In genomic region chr1:165403835-165404482, GRCh38 we compare ENCODE assay signal across 9 cellular contexts. TPM values are rescaled to one million over a fixed set of nuclear protein-coding genes. Genes with fewer than 3 reads are reported as not detected.
DNase-seq lines count a peak whose midpoint lies in the region; ATAC-seq and TF ChIP-seq lines count a peak whose summit lies in the region.
"Had no signal": no experiment of that assay in that cellular context is flagged by ENCODE, and none has a peak within 500 bp of the region (broad histone marks: within the 10 kb centered on the region; RNA-seq: fewer than 3 reads in every experiment).

No MANE protein-coding gene starts in this region.

- H3K36me3 Mint-ChIP-seq in CD4-positive, CD25-positive, alpha-beta regulatory T cell: no peaks in the 10 kb centered on the region

- POLR2A ChIA-PET in Panc1 (lab: Charles Lee): no interaction called here

- H2BK120ac ChIP-seq in mesenchymal stem cell (ENCODE audit: low read depth, low read length): no peak overlapping the region

- no peak overlapping the region for H3K4me3 Mint-ChIP-seq in CD4-positive, CD25-positive, alpha-beta regulatory T cell

- peaks cover 0 to 2% (median 0%) of the 10 kb centered on the region in 4 donors for H3K4me1 Mint-ChIP-seq in CD4-positive, CD25-positive, alpha-beta regulatory T cell

- H3K4me3 ChIP-seq in CD4-positive, CD25-positive, alpha-beta regulatory T cell (ENCODE audit: low read depth, low read length): no peak overlapping the region
- H3K4me3 ChIP-seq in Panc1 (ENCODE audit: low read depth in 2 of 2, low read length in 2 of 2) (no peak overlapping the region), colonic mucosa (no peak overlapping the region), mesenchymal stem cell (ENCODE audit: insufficient read depth in 1 of 2, low read depth in 1 of 2, low read length in 2 of 2) (no peak overlapping the region)

- H3K9ac ChIP-seq in colonic mucosa (ENCODE audit: low read depth in 2 of 2, low read length in 2 of 2): no peak overlapping the region
- no peak overlapping the region for H3K9ac ChIP-seq in mesenchymal stem cell (ENCODE audit: low read length)

- no peak overlapping the region for H3K27ac ChIP-seq in CD4-positive, CD25-positive, alpha-beta regulatory T cell (ENCODE audit: insufficient read depth, low read length, poor library complexity, severe bottlenecking)
- H3K27ac ChIP-seq in Panc1 (ENCODE audit: low read length) (no peak overlapping the region), colonic mucosa (no peak overlapping the region), mesenchymal stem cell (ENCODE audit: low read length, poor library complexity, severe bottlenecking) (no peak overlapping the region)

- H2BK12ac ChIP-seq in mesenchymal stem cell (ENCODE audit: low read length in 2 of 2): no peak overlapping the region

- no peak overlapping the region for H3K27ac Mint-ChIP-seq in CD4-positive, CD25-positive, alpha-beta regulatory T cell

- no peak overlapping the region for H2AFZ ChIP-seq in mesenchymal stem cell (ENCODE audit: low read depth, low read length)

- no peak overlapping the region for H4K8ac ChIP-seq in mesenchymal stem cell (ENCODE audit: low read length)

- H3K18ac ChIP-seq in mesenchymal stem cell (ENCODE audit: low read depth in 1 of 2, low read length in 2 of 2): no peak overlapping the region

- peak; percentile 77 for TF ChIP-seq CTCF in Panc1 (IDR thresholded peaks at IDR 0.05)
- peak; percentile 42 for TF ChIP-seq CTCF in colonic mucosa (IDR thresholded peaks at IDR 0.05)

- H3K23ac ChIP-seq in mesenchymal stem cell (ENCODE audit: low read length in 2 of 2): no peak overlapping the region

- H3K27me3 ChIP-seq in CD4-positive, CD25-positive, alpha-beta regulatory T cell (ENCODE audit: control insufficient read depth, insufficient read depth, low read length): peaks cover 16% of the 10 kb centered on the region
- no peaks in the 10 kb centered on the region for H3K27me3 ChIP-seq in Panc1 (ENCODE audit: control insufficient read depth, insufficient read depth, low read length)
- H3K27me3 ChIP-seq in colonic mucosa: no peaks in the 10 kb centered on the region
- peaks cover 21 to 47% of the 10 kb centered on the region in 2 experiments for H3K27me3 ChIP-seq in mesenchymal stem cell (ENCODE audit: control insufficient read depth in 1 of 2, insufficient read depth in 1 of 2, low read length in 2 of 2)

- CTCF ChIA-PET in Panc1 (lab: Charles Lee): no interaction called here

- intact Hi-C loops in Panc1 (cut with micrococcal nuclease; ENCODE audit: unreplicated experiment): loop anchor here (1.0 kb wide), 1 partner anchor 189 kb away; no protein-coding TSS in a partner anchor
- intact Hi-C loops in colonic mucosa (cut with DNase I): no loop called here

- H3K79me1 ChIP-seq in mesenchymal stem cell (replicated peaks; ENCODE audit: low read length, poor library complexity, severe bottlenecking): no peaks in the 10 kb centered on the region

- H3K9me3 ChIP-seq in CD4-positive, CD25-positive, alpha-beta regulatory T cell (ENCODE audit: control insufficient read depth in 2 of 2, low read length in 2 of 2): no peaks in the 10 kb centered on the region
- no peaks in the 10 kb centered on the region for H3K9me3 ChIP-seq in Panc1 (ENCODE audit: control insufficient read depth, insufficient read depth, low read depth, low read length)
- no peaks in the 10 kb centered on the region for H3K9me3 ChIP-seq in colonic mucosa
- no peaks in the 10 kb centered on the region for H3K9me3 ChIP-seq in mesenchymal stem cell (ENCODE audit: control insufficient read depth, low read length)

- WGBS in mesenchymal stem cell: 7% methylated on average over 1 of the region's 3 CpGs

- ATAC-seq in CD4-positive, CD25-positive, alpha-beta regulatory T cell (ENCODE audit: low read depth in 2 of 2): peak; percentile 39 to 47
- peak; percentile 52 for ATAC-seq in GM18519 (IDR thresholded peaks at IDR 0.05; ENCODE audit: low FRiP score, unreplicated experiment)
- ATAC-seq in HG03439 (IDR thresholded peaks at IDR 0.05; ENCODE audit: unreplicated experiment): peak; percentile 50
- ATAC-seq in Panc1: peak; percentile 88

- in situ Hi-C loops in Panc1 (cut with HindIII; ENCODE audit: low pct_unique_long_range_greater_than_20kb, low sequenced_read_pairs): no loop called here

- no peak overlapping the region for H3K4ac ChIP-seq in mesenchymal stem cell (ENCODE audit: low read depth in 1 of 2, low read length in 2 of 2)

- peak in 2 of 3 donors; percentile 28 to 39 for DNase-seq in CD4-positive, CD25-positive, alpha-beta regulatory T cell
- DNase-seq in Panc1 (ENCODE audit: low read depth, low spot score) (no peak), colonic mucosa (no peak), mesenchymal stem cell (peak; percentile 21), GF-D8 (lab: John Stamatoyannopoulos, UW) (no peak)
- no peak for DNase-seq in central memory CD4-positive, alpha-beta T cell

- H3K9me3 Mint-ChIP-seq in CD4-positive, CD25-positive, alpha-beta regulatory T cell: no peaks in the 10 kb centered on the region

- H2BK5ac ChIP-seq in mesenchymal stem cell (ENCODE audit: low read depth, low read length, poor library complexity, severe bottlenecking): no peak overlapping the region

- no peaks in the 10 kb centered on the region for H3K4me1 ChIP-seq in CD4-positive, CD25-positive, alpha-beta regulatory T cell (ENCODE audit: control insufficient read depth, insufficient read depth, low read length, poor library complexity, severe bottlenecking)
- no peaks in the 10 kb centered on the region for H3K4me1 ChIP-seq in Panc1 (ENCODE audit: control insufficient read depth, insufficient read depth, low read length)
- no peaks in the 10 kb centered on the region for H3K4me1 ChIP-seq in colonic mucosa
- no peaks in the 10 kb centered on the region for H3K4me1 ChIP-seq in mesenchymal stem cell (ENCODE audit: control insufficient read depth, insufficient read depth, low read depth, low read length)

- H4K91ac ChIP-seq in mesenchymal stem cell (ENCODE audit: low read length): no peak overlapping the region

- H2BK15ac ChIP-seq in mesenchymal stem cell (ENCODE audit: low read depth, poor library complexity, severe bottlenecking): no peak overlapping the region

- H3K27me3 Mint-ChIP-seq in CD4-positive, CD25-positive, alpha-beta regulatory T cell: peaks cover 19% of the 10 kb centered on the region

- H3K4me2 ChIP-seq in mesenchymal stem cell (ENCODE audit: low read length, poor library complexity, severe bottlenecking): no peak overlapping the region

- no peak overlapping the region for H3K14ac ChIP-seq in mesenchymal stem cell (ENCODE audit: low read length in 2 of 2)

- H2AK5ac ChIP-seq in mesenchymal stem cell (ENCODE audit: low read length, severe bottlenecking): no peak overlapping the region

- no peaks in the 10 kb centered on the region for H3K36me3 ChIP-seq in CD4-positive, CD25-positive, alpha-beta regulatory T cell (ENCODE audit: control insufficient read depth, insufficient read depth, low read length)
- H3K36me3 ChIP-seq in Panc1 (ENCODE audit: control insufficient read depth, insufficient read depth, low read length): no peaks in the 10 kb centered on the region
- H3K36me3 ChIP-seq in colonic mucosa: no peaks in the 10 kb centered on the region
- H3K36me3 ChIP-seq in mesenchymal stem cell (ENCODE audit: control insufficient read depth in 1 of 2, insufficient read depth in 2 of 2, low read depth in 1 of 2, low read length in 2 of 2): no peaks in the 10 kb centered on the region

- BruUV-seq in Panc1 (replicated peaks; lab: Mats Ljungman, UMichigan): no TSS peak

RNA-seq across cellular contexts. Expression of gene RXRG, which starts 41.0 kb away (rescaled TPM):
- total RNA-seq in CD4-positive, CD25-positive, alpha-beta regulatory T cell: not detected
- under 1 TPM in 1 of 4 donors, not detected in 3; 0.08 TPM for polyA plus RNA-seq in CD4-positive, CD25-positive, alpha-beta regulatory T cell
- total RNA-seq in Panc1 (2021; ENCODE audit: unreplicated experiment): not detected
- polyA plus RNA-seq in Panc1 (2012; ENCODE audit: insufficient read length): not detected
- under 1 TPM; 0.20 to 0.74 TPM for total RNA-seq in colonic mucosa
- not detected for polyA plus RNA-seq in mesenchymal stem cell (2013, experiment 1 of 2)
- polyA plus RNA-seq in mesenchymal stem cell (2013, experiment 2 of 2): not detected

RNA-seq across cellular contexts. Expression of gene LMX1A, which starts 47.4 kb away (rescaled TPM):
- total RNA-seq in CD4-positive, CD25-positive, alpha-beta regulatory T cell: not detected
- not detected for polyA plus RNA-seq in CD4-positive, CD25-positive, alpha-beta regulatory T cell
- total RNA-seq in Panc1 (2021; ENCODE audit: unreplicated experiment) (not detected), colonic mucosa (under 1 TPM; 0.22 to 0.64 TPM)
- polyA plus RNA-seq in Panc1 (2012; ENCODE audit: insufficient read length): not detected
- not detected for polyA plus RNA-seq in mesenchymal stem cell (2013, experiment 1 of 2)
- not detected for polyA plus RNA-seq in mesenchymal stem cell (2013, experiment 2 of 2)
- total RNA-seq: frontal cortex had no signal

Comparison
In these comparisons a context has a peak if more than half of its experiments do, and no peak if none do; other contexts are left out.
1. DNase-seq: peak in CD4-positive, CD25-positive, alpha-beta regulatory T cell (2 of 3) and mesenchymal stem cell (single experiment); none in Panc1 (single experiment), colonic mucosa (single experiment), GF-D8 (single experiment) and central memory CD4-positive, alpha-beta T cell (single experiment).
2. Peak in every context shown above with its lines, with median percentiles within 50 percentile points of each other: ATAC-seq.